In the genomic region with DNA sequence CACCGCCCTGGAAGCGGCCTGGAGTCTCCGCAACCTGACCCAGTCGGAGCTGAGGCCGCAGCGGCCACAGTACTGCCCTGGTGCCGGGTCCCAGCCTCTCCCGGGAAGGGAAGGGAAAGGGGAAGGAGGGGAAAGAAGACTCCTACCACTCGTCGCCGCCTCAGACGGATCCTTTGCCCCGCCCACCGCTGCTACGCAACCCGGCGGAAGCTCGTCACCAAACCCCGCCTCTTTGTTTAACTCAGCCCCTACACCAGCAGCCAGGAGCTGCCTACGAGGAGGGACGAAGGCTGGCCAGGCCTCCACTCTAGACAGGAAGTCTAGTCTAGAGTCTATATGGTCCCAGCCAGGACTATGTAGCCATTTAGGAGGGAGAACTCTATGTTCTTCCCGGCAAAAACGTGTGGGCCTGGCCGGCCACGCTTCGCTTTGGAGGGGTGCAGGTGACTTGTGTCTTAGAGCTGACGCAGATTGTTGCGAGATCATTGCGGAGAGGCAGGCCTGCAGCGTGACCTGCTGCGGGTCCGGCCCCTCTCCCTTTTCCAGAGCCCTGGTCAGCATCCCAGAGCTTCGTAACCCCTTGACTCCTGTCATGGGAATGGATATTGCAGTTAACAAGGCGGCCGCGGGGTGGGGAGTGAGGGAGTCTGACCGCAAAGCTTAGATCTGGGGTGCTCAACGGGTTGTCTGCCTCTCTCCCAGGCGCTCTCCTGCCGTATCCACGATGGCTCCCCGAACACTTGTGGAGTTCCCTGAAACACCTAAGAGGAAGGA, we compare ENCODE assay signal across 8 cellular contexts. TPM values are rescaled to one million over a fixed set of nuclear protein-coding genes. Genes with fewer than 3 reads are reported as not detected.
DNase-seq lines count a peak whose midpoint lies in the region; ATAC-seq, FAIRE-seq and TF ChIP-seq lines count a peak whose summit lies in the region.

A gene (minus strand): TSS at position 166 of the 774 bp plus-strand sequence. CDS start 7,875 bp downstream, outside the sequence.

- POLR2A ChIA-PET in OCI-LY7 (lab: Charles Lee) (interaction anchor here (0.7 to 4.2 kb wide), 24 partner anchors 9 to 327 kb away, joined by 3 to 85 read pairs (median 6); a partner anchor contains a TSS), endothelial cell of umbilical vein (lab: Charles Lee) (interaction anchor here (0.6 to 3.2 kb wide), 13 partner anchors 10 to 227 kb away, joined by 3 to 37 read pairs (median 6); a partner anchor contains a TSS)

- ATAC-seq in GM21526 (IDR thresholded peaks at IDR 0.05; ENCODE audit: low FRiP score, unreplicated experiment) = peak; percentile 64

- CTCF ChIA-PET in OCI-LY7 (lab: Charles Lee; ENCODE audit: unreplicated experiment) (interaction anchor here (0.6 to 3.4 kb wide), 12 partner anchors 9 to 424 kb away, joined by 3 to 35 read pairs (median 4); a partner anchor contains a TSS), endothelial cell of umbilical vein (lab: Charles Lee) (interaction anchor here (0.8 to 4.0 kb wide), 21 partner anchors 10 to 484 kb away, joined by 3 to 75 read pairs (median 6); a partner anchor contains a TSS)

- H3K36me3 ChIP-seq in OCI-LY7 (ENCODE audit: insufficient read depth, low read length) (no peaks in the 10 kb centered on the region; the same call in 1 of the 2 replicates), endothelial cell of umbilical vein (ENCODE audit: control insufficient read depth in 2 of 2, extremely low read depth in 1 of 2, insufficient read depth in 2 of 2, low read length in 2 of 2) (no peaks in the 10 kb centered on the region)

- no peaks in the 10 kb centered on the region for H3K27me3 ChIP-seq in endothelial cell of umbilical vein (ENCODE audit: control insufficient read depth in 2 of 2, insufficient read depth in 2 of 2, low read length in 2 of 2)

- intact Hi-C loops in OCI-LY7 (cut with micrococcal nuclease; ENCODE audit: unreplicated experiment) (loop anchor here (2.0 kb wide), 1 partner anchor 15 kb away; no protein-coding TSS in a partner anchor), endothelial cell of umbilical vein (cut with micrococcal nuclease) (no loop called here)

- H3K9me2 ChIP-seq in OCI-LY7 (ENCODE audit: insufficient read depth, low read length) = no peaks in the 10 kb centered on the region

- H3K4me2 ChIP-seq in OCI-LY7 (ENCODE audit: low read length) (peak within 1 kb of the TSS; percentile 100), endothelial cell of umbilical vein (ENCODE audit: insufficient read depth, low read length) (peak within 1 kb of the TSS; percentile 71)

- H3K27ac ChIP-seq in OCI-LY7 (ENCODE audit: low read depth, low read length, poor library complexity, severe bottlenecking) = peak within 1 kb of the TSS; percentile 77
- peak within 1 kb of the TSS; percentile 95 for H3K27ac ChIP-seq in endothelial cell of umbilical vein (ENCODE audit: insufficient read depth, low read depth, low read length)

- DNase-seq in D721Med (ENCODE audit: insufficient read length, low spot score) (peak; percentile 93), HuH-7.5 (ENCODE audit: low spot score) (peak; percentile 98), OCI-LY7 (ENCODE audit: low spot score) (peak; percentile 95), activated T-cell treated with anti-CD3 and anti-CD28 coated beads for 1 hour (ENCODE audit: low read depth) (peak; percentile 88), endothelial cell of umbilical vein (ENCODE audit: low read depth, low spot score) (peak; percentile 98), middle frontal gyrus (ENCODE audit: extremely low spot score, low spot score) (peak; percentile 95)
- DNase-seq in stimulated activated CD8-positive, alpha-beta memory T cell treated with anti-CD3 and anti-CD28 coated beads, Interleukin-2, amount 100 ng/mL, for 48 hours (ENCODE audit: low read depth in 2 of 2) = peak; percentile 85 to 91

- TF ChIP-seq CTCF in D721Med (IDR thresholded peaks at IDR 0.05; ENCODE audit: insufficient read depth, missing control alignments) (no peak), OCI-LY7 (conservative IDR thresholded peaks at IDR 0.05; ENCODE audit: low read length) (0 out of 2 replicates have a peak, but pooled peaks have one; percentile 20), endothelial cell of umbilical vein (IDR thresholded peaks at IDR 0.05; ENCODE audit: extremely low read depth in 1 of 2, insufficient read depth in 1 of 2, low read depth in 1 of 2, low read length in 2 of 2) (peak in 1 of 2 donors; percentile 25)

- H3K4me1 ChIP-seq in OCI-LY7 (ENCODE audit: insufficient read depth, low read length, poor library complexity, severe bottlenecking) = peaks cover 40% of the 10 kb centered on the region
- H3K4me1 ChIP-seq in endothelial cell of umbilical vein (ENCODE audit: control insufficient read depth, extremely low read depth, insufficient read depth, low read length) = peaks cover 19% of the 10 kb centered on the region

- H3K9me3 ChIP-seq in OCI-LY7 (ENCODE audit: low read length) = no peaks in the 10 kb centered on the region
- no peaks in the 10 kb centered on the region for H3K9me3 ChIP-seq in endothelial cell of umbilical vein (replicated peaks; ENCODE audit: control insufficient read depth, insufficient read depth, low read length)

- TF ChIP-seq POLR2A in endothelial cell of umbilical vein (IDR thresholded peaks at IDR 0.05; ENCODE audit: low read depth, low read length) = peak; percentile 90

- H3K9ac ChIP-seq in endothelial cell of umbilical vein (replicated peaks; ENCODE audit: extremely low read depth, insufficient read depth, low read length) = peak within 1 kb of the TSS; percentile 94

- H3K79me2 ChIP-seq in OCI-LY7 (ENCODE audit: insufficient read depth, low read depth, low read length) (peaks cover 23% of the 10 kb centered on the region; the same call in 1 of the 2 replicates), endothelial cell of umbilical vein (ENCODE audit: control insufficient read depth, insufficient read depth, low read length) (peaks cover 23% of the 10 kb centered on the region)

- H2AFZ ChIP-seq in OCI-LY7 (ENCODE audit: low read length) (peak within 1 kb of the TSS; percentile 65; the same call in 1 of the 2 replicates), endothelial cell of umbilical vein (ENCODE audit: low read depth, low read length) (peak within 1 kb of the TSS; percentile 57)

- peak within 1 kb of the TSS; percentile 81 for H3K4me3 ChIP-seq in OCI-LY7 (ENCODE audit: low read depth, low read length, poor library complexity, severe bottlenecking)
- peak within 1 kb of the TSS; percentile 80 to 93 (median 82) for H3K4me3 ChIP-seq in endothelial cell of umbilical vein (replicated peaks in 1 of 3; ENCODE audit: insufficient read depth in 1 of 3, low read depth in 1 of 3, low read length in 3 of 3)

- H3K9me1 ChIP-seq in endothelial cell of umbilical vein (replicated peaks; ENCODE audit: control insufficient read depth, extremely low read depth, insufficient read depth, low read length) = no peaks in the 10 kb centered on the region

- H4K20me1 ChIP-seq in OCI-LY7 (ENCODE audit: insufficient read depth, low read length) = no peaks in the 10 kb centered on the region
- H4K20me1 ChIP-seq in endothelial cell of umbilical vein (replicated peaks; ENCODE audit: control insufficient read depth, extremely low read depth, insufficient read depth, low read length) = no peaks in the 10 kb centered on the region

- dilution Hi-C loops in endothelial cell of umbilical vein (cut with MboI; ENCODE audit: extremely low pct_ligation_motif_present, low sequenced_read_pairs) = no loop called here

- no peak for FAIRE-seq in D721Med (lab: Jason Lieb, UNC)
- peak; percentile 97 for FAIRE-seq in endothelial cell of umbilical vein (lab: Jason Lieb, UNC)

- TSS peak; percentile 59 for BruUV-seq in OCI-LY7 (replicated peaks; lab: Mats Ljungman, UMichigan)
- BruUV-seq in endothelial cell of umbilical vein (replicated peaks; lab: Mats Ljungman, UMichigan) = TSS peak; percentile 72

TF ChIP-seq in endothelial cell of umbilical vein, 7 proteins besides CTCF, POLR2A, EP300 and RAD21:
- no peak for TF ChIP-seq EZH2 (IDR thresholded peaks at IDR 0.05; ENCODE audit: borderline replicate concordance, low read depth, low read length, severe bottlenecking)
- TF ChIP-seq POLR2AphosphoS5 (IDR thresholded peaks at IDR 0.05; ENCODE audit: insufficient read depth, low read depth, low read length) = peak; percentile 89
- TF ChIP-seq JUN (IDR thresholded peaks at IDR 0.05; ENCODE audit: borderline replicate concordance, insufficient read depth, insufficient read length, low read depth) = no peak
- TF ChIP-seq, protein P1, sequence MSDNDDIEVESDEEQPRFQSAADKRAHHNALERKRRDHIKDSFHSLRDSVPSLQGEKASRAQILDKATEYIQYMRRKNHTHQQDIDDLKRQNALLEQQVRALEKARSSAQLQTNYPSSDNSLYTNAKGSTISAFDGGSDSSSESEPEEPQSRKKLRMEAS (IDR thresholded peaks at IDR 0.05; ENCODE audit: insufficient read depth, insufficient read length) = peak; percentile 3
- TF ChIP-seq FOS (IDR thresholded peaks at IDR 0.05; ENCODE audit: borderline replicate concordance, insufficient read depth, low read length) = no peak
- no peak for TF ChIP-seq MYC (IDR thresholded peaks at IDR 0.05; ENCODE audit: low read depth, low read length)
- TF ChIP-seq GATA2 (IDR thresholded peaks at IDR 0.05; ENCODE audit: insufficient read depth, insufficient read length, low read depth, low read length) = no peak

RNA-seq across cellular contexts. Expression of the gene that starts here (rescaled TPM):
- total RNA-seq in OCI-LY7 (2014; rRNA removed; shearing (Covaris generic)) = 63.8 and 76.1 TPM in 2 replicates
- 43.7 and 45.6 TPM in 2 replicates for total RNA-seq in OCI-LY7 (2022)
- 80.1 and 88.3 TPM in 2 replicates for total RNA-seq in endothelial cell of umbilical vein
- 203 and 241 TPM in 2 replicates for polyA plus RNA-seq in endothelial cell of umbilical vein
- 163 and 177 TPM in 2 replicates for polyA plus RNA-seq in endothelial cell of umbilical vein (2011; cell fraction: cytosol; rRNA removed)
- 76.1 and 104 TPM in 2 replicates for polyA plus RNA-seq in endothelial cell of umbilical vein (2011; cell fraction: nucleus; rRNA removed)
- 90.1 and 101 TPM in 2 replicates for polyA plus RNA-seq in endothelial cell of umbilical vein (2012)
- 492 and 595 TPM in 2 replicates for polyA minus RNA-seq in endothelial cell of umbilical vein
- polyA minus RNA-seq in endothelial cell of umbilical vein (2011; cell fraction: cytosol; rRNA and poly(A)+ RNA removed) = 46.1 TPM
- polyA minus RNA-seq in endothelial cell of umbilical vein (2011; cell fraction: nucleus; rRNA and poly(A)+ RNA removed) = 86.2 and 94.5 TPM in 2 replicates

Comparison
In these comparisons a context has a peak if more than half of its experiments do, and no peak if none do; other contexts are left out.
1. Peak in every context shown above with its lines: DNase-seq, ATAC-seq, H3K4me3 ChIP-seq and H3K27ac ChIP-seq.